In the genomic region with DNA sequence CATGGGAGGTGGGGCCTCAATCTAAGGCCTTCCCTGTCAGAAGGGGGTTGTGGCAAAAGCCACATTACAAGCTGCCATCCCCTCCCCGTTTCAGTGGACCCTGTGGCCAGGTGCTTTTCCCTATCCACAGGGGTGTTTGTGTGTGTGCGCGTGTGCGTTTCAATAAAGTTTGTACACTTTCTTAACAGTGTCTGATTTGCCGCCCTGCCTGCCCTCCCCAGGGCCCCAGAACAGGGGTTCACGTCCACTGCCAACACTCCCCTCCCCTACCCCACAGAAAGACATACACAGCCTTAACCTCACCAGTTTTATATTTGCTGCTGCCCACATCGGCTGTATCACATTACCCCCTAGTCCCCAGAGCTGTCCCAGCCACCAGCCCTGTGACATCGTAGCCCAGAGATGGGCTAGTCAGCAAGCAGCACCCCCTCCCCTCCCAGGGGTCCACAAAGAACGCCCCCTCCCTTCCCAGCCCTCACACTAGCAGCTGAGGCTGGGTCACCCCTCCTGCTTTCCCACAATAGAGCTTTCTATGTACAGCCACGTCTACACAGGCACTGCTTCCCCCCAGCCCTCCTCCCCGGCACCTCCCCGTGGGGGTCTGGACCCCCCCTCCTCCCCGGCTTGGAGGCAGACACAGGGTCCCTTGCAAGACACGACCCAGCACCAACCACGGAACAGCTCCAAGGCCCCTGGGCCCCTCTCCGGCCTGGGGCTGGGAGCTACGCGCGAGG, we compare ENCODE assay signal across 10 cellular contexts. TPM values are rescaled to one million over a fixed set of nuclear protein-coding genes. Genes with fewer than 3 reads are reported as not detected.
DNase-seq lines count a peak whose midpoint lies in the region; ATAC-seq and TF ChIP-seq lines count a peak whose summit lies in the region.
"Had no signal": no experiment of that assay in that cellular context is flagged by ENCODE, and none has a peak within 500 bp of the region (broad histone marks: within the 10 kb centered on the region; RNA-seq: fewer than 3 reads in every experiment).

No MANE protein-coding gene starts in this region.

- H4K91ac ChIP-seq in mesenchymal stem cell (ENCODE audit: low read length), result no peak overlapping the region

- no peak overlapping the region for H3K23ac ChIP-seq in mesenchymal stem cell (ENCODE audit: low read length in 2 of 2)

- H3K27ac ChIP-seq in breast epithelium, result peak overlapping the region in 1 of 2 donors; percentile 61
- H3K27ac ChIP-seq in angular gyrus (ENCODE audit: low read depth, low read length), result peak overlapping the region; percentile 10
- no peak overlapping the region for H3K27ac ChIP-seq in mesodermal cell (ENCODE audit: low read depth, low read length, severe bottlenecking)
- no peak overlapping the region for H3K27ac ChIP-seq in upper lobe of right lung
- no peak overlapping the region for H3K27ac ChIP-seq in mesenchymal stem cell (ENCODE audit: low read length, poor library complexity, severe bottlenecking)

- POLR2A ChIA-PET in MCF 10A (lab: Yijun Ruan, JAX), result interaction anchor here (0.7 to 1.1 kb wide), 3 partner anchors 132 to 151 kb away, joined by 3 read pairs; no protein-coding TSS in a partner anchor

- 52 to 72% methylated on average over 7 to 16 of the region's 19 CpGs for WGBS in mesodermal cell (ENCODE audit: insufficient coverage in 2 of 2), 2 experiments
- 67% methylated on average over 19 of the region's 19 CpGs for WGBS in mesenchymal stem cell

- intact Hi-C loops in breast epithelium (cut with DNase I; ENCODE audit: low total_unique reads) (loop anchor here (5.0 kb wide), 1 partner anchor 499 kb away; no protein-coding TSS in a partner anchor), MCF 10A (cut with micrococcal nuclease) (no loop called here), upper lobe of right lung (cut with DNase I) (no loop called here)

- H3K79me1 ChIP-seq in mesenchymal stem cell (replicated peaks; ENCODE audit: low read length, poor library complexity, severe bottlenecking), result peaks cover 15% of the 10 kb centered on the region

- no peak for TF ChIP-seq CTCF in breast epithelium (IDR thresholded peaks at IDR 0.05)
- TF ChIP-seq CTCF in MCF 10A (IDR thresholded peaks at IDR 0.05; ENCODE audit: unreplicated experiment), result no peak
- TF ChIP-seq CTCF in upper lobe of right lung (IDR thresholded peaks at IDR 0.05), result no peak

- H2BK5ac ChIP-seq in mesenchymal stem cell (ENCODE audit: low read depth, low read length, poor library complexity, severe bottlenecking), result no peak overlapping the region

- H3K14ac ChIP-seq in mesenchymal stem cell (ENCODE audit: low read length in 2 of 2), result no peak overlapping the region

- in situ Hi-C loops in ACHN (cut with HindIII; ENCODE audit: low pct_ligation_motif_present, low pct_unique_long_range_greater_than_20kb, low sequenced_read_pairs), result no loop called here

- no peak overlapping the region for H3K4me3 Mint-ChIP-seq in MCF 10A (ENCODE audit: unreplicated experiment)

- peak overlapping the region in 2 of 3 donors; percentile 53 to 75 for H3K4me3 ChIP-seq in breast epithelium
- H3K4me3 ChIP-seq in mesodermal cell (ENCODE audit: extremely low read depth, insufficient read depth, low read length, poor library complexity, severe bottlenecking), result peak overlapping the region; percentile 22
- peak overlapping the region; percentile 23 for H3K4me3 ChIP-seq in upper lobe of right lung
- no peak overlapping the region for H3K4me3 ChIP-seq in mesenchymal stem cell (ENCODE audit: insufficient read depth in 1 of 2, low read depth in 1 of 2, low read length in 2 of 2)

- H3K27me3 ChIP-seq in breast epithelium (no peaks in the 10 kb centered on the region), upper lobe of right lung (no peaks in the 10 kb centered on the region), mesenchymal stem cell (ENCODE audit: control insufficient read depth in 1 of 2, insufficient read depth in 1 of 2, low read length in 2 of 2) (peaks cover 0 to 3% of the 10 kb centered on the region in 2 experiments)

- H2AK5ac ChIP-seq in mesenchymal stem cell (ENCODE audit: low read length, severe bottlenecking), result no peak overlapping the region

- H3K36me3 ChIP-seq in breast epithelium, result peaks cover 8% of the 10 kb centered on the region
- peaks cover 49% of the 10 kb centered on the region for H3K36me3 ChIP-seq in mesodermal cell (ENCODE audit: control insufficient read depth, insufficient read depth, low read length)
- peaks cover 39% of the 10 kb centered on the region for H3K36me3 ChIP-seq in upper lobe of right lung
- peaks cover 42 to 79% of the 10 kb centered on the region in 2 experiments for H3K36me3 ChIP-seq in mesenchymal stem cell (ENCODE audit: control insufficient read depth in 1 of 2, insufficient read depth in 2 of 2, low read depth in 1 of 2, low read length in 2 of 2)

- no peaks in the 10 kb centered on the region for H3K9me3 Mint-ChIP-seq in MCF 10A (ENCODE audit: unreplicated experiment)

- no peak overlapping the region for H4K8ac ChIP-seq in mesenchymal stem cell (ENCODE audit: low read length)

- H3K4me1 Mint-ChIP-seq in MCF 10A (ENCODE audit: insufficient read depth, unreplicated experiment), result no peaks in the 10 kb centered on the region

- H3K4ac ChIP-seq in mesenchymal stem cell (ENCODE audit: low read depth in 1 of 2, low read length in 2 of 2), result no peak overlapping the region

- no peak overlapping the region for H3K4me2 ChIP-seq in mesenchymal stem cell (ENCODE audit: low read length, poor library complexity, severe bottlenecking)

- no peak overlapping the region for H3K9ac ChIP-seq in mesenchymal stem cell (ENCODE audit: low read length)

- H3K27ac Mint-ChIP-seq in MCF 10A (ENCODE audit: low read depth, unreplicated experiment), result no peak overlapping the region

- no peak for DNase-seq in breast epithelium (ENCODE audit: low spot score in 2 of 2)
- no peak for DNase-seq in MCF 10A (ENCODE audit: unreplicated experiment)
- no peak for DNase-seq in upper lobe of right lung
- DNase-seq in NAMALWA (ENCODE audit: low spot score), result no peak
- DNase-seq in ACHN, result no peak
- no peak for DNase-seq in mesenchymal stem cell
- DNase-seq: KBM-7, NCI-H524 had no signal

- H3K36me3 Mint-ChIP-seq in MCF 10A (ENCODE audit: insufficient read depth, unreplicated experiment), result peaks cover 20% of the 10 kb centered on the region

- CTCF ChIA-PET in MCF 10A (lab: Yijun Ruan, JAX), result interaction anchor here (0.5 to 1.7 kb wide), 6 partner anchors 10 to 1479 kb away, joined by 3 to 8 read pairs (median 4); a partner anchor contains a TSS

- H2AFZ ChIP-seq in mesenchymal stem cell (ENCODE audit: low read depth, low read length), result no peak overlapping the region

- no TSS peak for BruUV-seq in MCF 10A (replicated peaks; lab: Mats Ljungman, UMichigan)

- no peak for ATAC-seq in upper lobe of right lung

- H2BK120ac ChIP-seq in mesenchymal stem cell (ENCODE audit: low read depth, low read length), result no peak overlapping the region

- H3K18ac ChIP-seq in mesenchymal stem cell (ENCODE audit: low read depth in 1 of 2, low read length in 2 of 2), result no peak overlapping the region

- H3K4me1 ChIP-seq in breast epithelium, result no peaks in the 10 kb centered on the region
- H3K4me1 ChIP-seq in mesodermal cell (ENCODE audit: control insufficient read depth, insufficient read depth, low read length, poor library complexity, severe bottlenecking), result no peaks in the 10 kb centered on the region
- H3K4me1 ChIP-seq in upper lobe of right lung, result no peaks in the 10 kb centered on the region
- peaks cover 10% of the 10 kb centered on the region for H3K4me1 ChIP-seq in mesenchymal stem cell (ENCODE audit: control insufficient read depth, insufficient read depth, low read depth, low read length)

- H3K27me3 Mint-ChIP-seq in MCF 10A (ENCODE audit: insufficient read depth, unreplicated experiment), result no peaks in the 10 kb centered on the region

- H2BK12ac ChIP-seq in mesenchymal stem cell (ENCODE audit: low read length in 2 of 2), result no peak overlapping the region

- no peaks in the 10 kb centered on the region for H3K9me3 ChIP-seq in breast epithelium
- no peaks in the 10 kb centered on the region for H3K9me3 ChIP-seq in mesodermal cell (ENCODE audit: control insufficient read depth, low read length)
- no peaks in the 10 kb centered on the region for H3K9me3 ChIP-seq in upper lobe of right lung
- no peaks in the 10 kb centered on the region for H3K9me3 ChIP-seq in mesenchymal stem cell (ENCODE audit: control insufficient read depth, low read length)

- no peak overlapping the region for H2BK15ac ChIP-seq in mesenchymal stem cell (ENCODE audit: low read depth, poor library complexity, severe bottlenecking)

- TF ChIP-seq POLR2A in breast epithelium (IDR thresholded peaks at IDR 0.05), result no peak

RNA-seq across cellular contexts. Expression of a gene that starts 8.0 kb away (rescaled TPM):
- total RNA-seq in breast epithelium (100 to 1,000 TPM; 166 to 372 (median 252) TPM), MCF 10A (2022) (143 and 144 TPM in 2 replicates), upper lobe of right lung (722 TPM)
- 226 TPM for polyA plus RNA-seq in mesodermal cell (2013, experiment 1 of 2)
- 189 TPM for polyA plus RNA-seq in mesodermal cell (2013, experiment 2 of 2)
- polyA plus RNA-seq in mesenchymal stem cell (2013, experiment 1 of 2), result 475 TPM
- polyA plus RNA-seq in mesenchymal stem cell (2013, experiment 2 of 2), result 458 TPM

RNA-seq across cellular contexts. Expression of a gene that starts 10.6 kb away (rescaled TPM):
- total RNA-seq in breast epithelium (1 to 10 TPM in 2 of 3 donors, under 1 TPM in 1; 0.88 to 2.9 (median 2.7) TPM), MCF 10A (2022) (0.30 TPM in 1 of 2 replicates, not detected in the other), upper lobe of right lung (1.8 TPM)
- polyA plus RNA-seq in mesodermal cell (2013, experiment 1 of 2), result 29.0 TPM
- polyA plus RNA-seq in mesodermal cell (2013, experiment 2 of 2), result 23.7 TPM
- polyA plus RNA-seq in mesenchymal stem cell (2013, experiment 1 of 2), result 5.8 TPM
- 5.3 TPM for polyA plus RNA-seq in mesenchymal stem cell (2013, experiment 2 of 2)

RNA-seq across cellular contexts. Expression of a gene that starts 28.5 kb away (rescaled TPM):
- total RNA-seq in breast epithelium, result 10 to 100 TPM; 53.1 to 88.2 (median 64.2) TPM
- 157 and 169 TPM in 2 replicates for total RNA-seq in MCF 10A (2022)
- polyA plus RNA-seq in mesodermal cell (2013, experiment 1 of 2), result 91.8 TPM
- polyA plus RNA-seq in mesodermal cell (2013, experiment 2 of 2), result 80.3 TPM
- 76.8 TPM for total RNA-seq in upper lobe of right lung
- 67.0 TPM for polyA plus RNA-seq in mesenchymal stem cell (2013, experiment 1 of 2)
- polyA plus RNA-seq in mesenchymal stem cell (2013, experiment 2 of 2), result 68.4 TPM

RNA-seq across cellular contexts. Expression of a gene that starts 36.4 kb away (rescaled TPM):
- 1 to 10 TPM in 2 of 3 donors, under 1 TPM in 1; 0.66 to 1.2 (median 1.1) TPM for total RNA-seq in breast epithelium
- total RNA-seq in MCF 10A (2022), result 0.12 and 0.52 TPM in 2 replicates
- polyA plus RNA-seq in mesodermal cell (2013, experiment 1 of 2), result 7.7 TPM
- 5.1 TPM for polyA plus RNA-seq in mesodermal cell (2013, experiment 2 of 2)
- 4.6 TPM for total RNA-seq in upper lobe of right lung
- polyA plus RNA-seq in mesenchymal stem cell (2013, experiment 1 of 2), result 0.10 TPM
- polyA plus RNA-seq in mesenchymal stem cell (2013, experiment 2 of 2), result 0.14 TPM

RNA-seq across cellular contexts. Expression of a gene that starts 44.7 kb away (rescaled TPM):
- total RNA-seq in breast epithelium, result 1 to 10 TPM in 1 of 3 donors, under 1 TPM in 1, not detected in 1; 0.48 to 1.6 TPM
- total RNA-seq in MCF 10A (2022), result 0.28 and 1.0 TPM in 2 replicates
- 3.8 TPM for polyA plus RNA-seq in mesodermal cell (2013, experiment 1 of 2)
- 2.3 TPM for polyA plus RNA-seq in mesodermal cell (2013, experiment 2 of 2)
- 0.32 TPM for total RNA-seq in upper lobe of right lung
- polyA plus RNA-seq in mesenchymal stem cell (2013, experiment 1 of 2), result 0.12 TPM
- polyA plus RNA-seq in mesenchymal stem cell (2013, experiment 2 of 2), result 0.10 TPM

Comparison
In these comparisons a context has a peak if more than half of its experiments do, and no peak if none do; other contexts are left out.
1. H3K4me3 ChIP-seq: peak in breast epithelium (2 of 3), mesodermal cell (single experiment) and upper lobe of right lung (single experiment); none in mesenchymal stem cell (0 of 2).